Comparison of ENCODE assay signal across 29 cellular contexts in the genomic region with DNA sequence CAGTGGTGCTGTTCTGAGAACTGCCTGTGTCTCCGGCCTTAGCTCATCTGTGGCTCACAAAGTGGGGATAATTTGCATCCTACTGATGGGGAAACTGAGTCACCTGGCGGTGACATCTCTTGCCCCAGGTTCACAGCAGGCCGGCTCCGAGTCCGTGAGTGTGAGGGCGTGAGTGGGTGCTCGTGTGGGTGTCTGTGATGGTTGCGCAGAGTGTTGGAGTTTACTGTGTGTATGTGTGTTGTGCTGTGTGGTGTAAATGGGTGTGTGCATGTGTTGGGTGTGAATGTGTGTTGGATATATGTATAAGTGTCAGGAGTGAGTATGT.
DNase-seq lines count a peak whose midpoint lies in the region; ATAC-seq, FAIRE-seq and TF ChIP-seq lines count a peak whose summit lies in the region.
"Had no signal": no experiment of that assay in that cellular context is flagged by ENCODE, and none has a peak within 500 bp of the region (broad histone marks: within the 10 kb centered on the region; RNA-seq: fewer than 3 reads in every experiment).

No MANE protein-coding gene starts in this region.

- no peak overlapping the region for H2BK5ac ChIP-seq in neuronal stem cell (ENCODE audit: low read length)

- H3K23ac ChIP-seq in neuronal stem cell (ENCODE audit: low read depth, low read length, poor library complexity): peak overlapping the region; percentile 14

- H2BK15ac ChIP-seq in neuronal stem cell (ENCODE audit: low read length): no peak overlapping the region

- H3K18ac ChIP-seq in neuronal stem cell (ENCODE audit: low read length): no peak overlapping the region

- H3K9ac ChIP-seq in neuronal stem cell (ENCODE audit: low read depth, low read length, poor library complexity): no peak overlapping the region
- H3K9ac ChIP-seq: GM23248 had no signal

- H3K79me1 ChIP-seq in neuronal stem cell (ENCODE audit: low read depth, low read length): peaks cover 4% of the 10 kb centered on the region

- H2BK120ac ChIP-seq in neuronal stem cell (ENCODE audit: low read depth, low read length): no peak overlapping the region

- no peak overlapping the region for H3K4me2 ChIP-seq in neuronal stem cell (ENCODE audit: insufficient read depth, low read length, poor library complexity, severe bottlenecking)

- DNase-seq in RWPE1 (ENCODE audit: low spot score) (no peak), endothelial cell (ENCODE audit: low spot score) (no peak), neuronal stem cell (ENCODE audit: low spot score) (no peak), GM12892 (ENCODE audit: insufficient read length) (no peak), foreskin keratinocyte (no peak)
- DNase-seq in activated CD8-positive, alpha-beta memory T cell treated with anti-CD3 and anti-CD28 coated beads, Interleukin-2, amount 50 U/mL, for 4 hours: no peak
- DNase-seq: activated CD4-positive, alpha-beta memory T cell treated with anti-CD3 and anti-CD28 coated beads for 36 hours; activated naive CD4-positive, alpha-beta T cell; adrenal gland; body of pancreas; C1 segment of cervical spinal cord; dorsolateral prefrontal cortex; GF-D8; GM23248; HFFc6; hypothalamus; mesenchymal stem cell; NCI-H510A; psoas muscle; RPMI8226; stimulated activated CD4-positive, alpha-beta T cell treated with anti-CD3 and anti-CD28 coated beads, Interleukin-12 subunit alpha, Interleukin-12 subunit beta, amount 100 ng/mL, for 4 hours; stimulated activated CD4-positive, alpha-beta T cell treated with anti-CD3 and anti-CD28 coated beads, Interleukin-4, amount 100 ng/mL, for 24 hours; T-helper 1 cell had no signal

- ATAC-seq in HG02678 (IDR thresholded peaks at IDR 0.05; ENCODE audit: unreplicated experiment): no peak
- no peak for ATAC-seq in foreskin keratinocyte
- ATAC-seq: activated CD4-positive, CD25-positive, alpha-beta regulatory T cell treated with anti-CD3 and anti-CD28 coated beads, Interleukin-2, amount 50 U/mL, for 24 hours; body of pancreas had no signal

- no peak overlapping the region for H3K14ac ChIP-seq in neuronal stem cell (ENCODE audit: low read length)

- POLR2A ChIA-PET in RWPE1 (lab: Yijun Ruan, JAX; ENCODE audit: low non-redundant PET): no interaction called here

- H3K27ac ChIP-seq in C4-2B (peak overlapping the region; percentile 93), RWPE1 (peak overlapping the region; percentile 96), neuronal stem cell (replicated peaks; ENCODE audit: low read length) (no peak overlapping the region), foreskin keratinocyte (no peak overlapping the region)
- H3K27ac ChIP-seq: adrenal gland, dorsolateral prefrontal cortex, GM23248, psoas muscle, tibial nerve had no signal

- H3K27me3 Mint-ChIP-seq in endothelial cell (ENCODE audit: unreplicated experiment): peaks cover 15% of the 10 kb centered on the region
- H3K27me3 Mint-ChIP-seq: activated CD4-positive, alpha-beta memory T cell treated with anti-CD3 and anti-CD28 coated beads for 36 hours had no signal

- H3K36me3 ChIP-seq in neuronal stem cell (replicated peaks in 1 of 2; ENCODE audit: control insufficient read depth in 2 of 2, insufficient read depth in 2 of 2, low read length in 2 of 2): no peaks in the 10 kb centered on the region
- H3K36me3 ChIP-seq: adrenal gland, sigmoid colon, tibial nerve had no signal

- no peak for TF ChIP-seq CTCF in C4-2B (conservative IDR thresholded peaks at IDR 0.05)
- TF ChIP-seq CTCF in RWPE1 (conservative IDR thresholded peaks at IDR 0.05; ENCODE audit: low read depth): no peak
- no peak for TF ChIP-seq CTCF in endothelial cell (IDR thresholded peaks at IDR 0.05; ENCODE audit: unreplicated experiment)
- TF ChIP-seq CTCF in foreskin keratinocyte (conservative IDR thresholded peaks at IDR 0.05): no peak

- no peak overlapping the region for H3K4ac ChIP-seq in neuronal stem cell (ENCODE audit: low read length)

- no peak overlapping the region for H2AFZ ChIP-seq in neuronal stem cell (ENCODE audit: low read length)
- H2AFZ ChIP-seq: GM23248 had no signal

- no peak overlapping the region for H2AK5ac ChIP-seq in neuronal stem cell (ENCODE audit: low read depth, low read length)

- H3K4me1 ChIP-seq in neuronal stem cell (ENCODE audit: control insufficient read depth in 2 of 2, insufficient read depth in 1 of 2, low read depth in 1 of 2, low read length in 2 of 2) (peaks cover 22 to 52% of the 10 kb centered on the region in 2 donors), foreskin keratinocyte (peaks cover 16% of the 10 kb centered on the region)
- H3K4me1 ChIP-seq: psoas muscle had no signal

- H3K27me3 ChIP-seq in neuronal stem cell (ENCODE audit: control insufficient read depth in 3 of 3, insufficient read depth in 3 of 3, low read depth in 1 of 3, low read length in 3 of 3) (peaks cover 0 to 23% (median 6%) of the 10 kb centered on the region in 3 experiments), foreskin keratinocyte (peaks cover 9% of the 10 kb centered on the region)
- H3K27me3 ChIP-seq: adrenal gland, body of pancreas, sigmoid colon, tibial nerve had no signal

- peak overlapping the region; percentile 44 for H3K27ac Mint-ChIP-seq in endothelial cell (ENCODE audit: unreplicated experiment)
- H3K27ac Mint-ChIP-seq: activated CD4-positive, alpha-beta memory T cell treated with anti-CD3 and anti-CD28 coated beads for 36 hours; HFFc6 had no signal

- no CpG with 5 or more reads among the region's 8 CpGs for WGBS in neuronal stem cell (ENCODE audit: extremely low coverage in 2 of 2, insufficient read length in 2 of 2, insufficient replicate concordance in 1 of 2), 2 donors

- H3K4me3 ChIP-seq in neuronal stem cell (ENCODE audit: low read length in 2 of 2): no peak overlapping the region
- H3K4me3 ChIP-seq: adrenal gland, body of pancreas, dorsolateral prefrontal cortex, GM23248, psoas muscle, sigmoid colon, tibial nerve had no signal

- no peak overlapping the region for H4K8ac ChIP-seq in neuronal stem cell (ENCODE audit: low read depth, low read length)

- peaks cover 8% of the 10 kb centered on the region for H3K36me3 Mint-ChIP-seq in endothelial cell (ENCODE audit: low read depth, unreplicated experiment)
- H3K36me3 Mint-ChIP-seq: activated CD4-positive, alpha-beta memory T cell treated with anti-CD3 and anti-CD28 coated beads for 36 hours had no signal

- peaks cover 10% of the 10 kb centered on the region for H3K4me1 Mint-ChIP-seq in endothelial cell (ENCODE audit: unreplicated experiment)

- FAIRE-seq in GM12892 (lab: Jason Lieb, UNC): no peak
- FAIRE-seq: endometrium had no signal

- no peak overlapping the region for H2BK12ac ChIP-seq in neuronal stem cell (ENCODE audit: low read length)

- no peak for TF ChIP-seq POLR2A in GM12892 (IDR thresholded peaks at IDR 0.05; ENCODE audit: low read depth, low read length)

- CTCF ChIA-PET in RWPE1 (lab: Yijun Ruan, JAX): interaction anchor here (0.6 kb wide), 1 partner anchor 103 kb away, joined by 3 read pairs; no protein-coding TSS in a partner anchor

- peaks cover 0 to 8% of the 10 kb centered on the region in 2 donors for H3K9me3 ChIP-seq in neuronal stem cell (replicated peaks in 1 of 2; ENCODE audit: control insufficient read depth in 2 of 2, insufficient read depth in 1 of 2, low read depth in 1 of 2, low read length in 2 of 2)
- H3K9me3 ChIP-seq: adrenal gland, body of pancreas, psoas muscle, sigmoid colon, tibial nerve had no signal

- H3K9me3 Mint-ChIP-seq in endothelial cell (ENCODE audit: unreplicated experiment): no peaks in the 10 kb centered on the region
- H3K9me3 Mint-ChIP-seq: activated CD4-positive, alpha-beta memory T cell treated with anti-CD3 and anti-CD28 coated beads for 36 hours; HFFc6 had no signal

- peak overlapping the region; percentile 16 for H3K4me3 Mint-ChIP-seq in endothelial cell (ENCODE audit: unreplicated experiment)
- H3K4me3 Mint-ChIP-seq: activated CD4-positive, alpha-beta memory T cell treated with anti-CD3 and anti-CD28 coated beads for 36 hours; HFFc6 had no signal

- H4K91ac ChIP-seq in neuronal stem cell (ENCODE audit: low read depth, low read length, poor library complexity): peak overlapping the region; percentile 7

Comparison
In these comparisons a context has a peak if more than half of its experiments do, and no peak if none do; other contexts are left out.
1. H3K27ac ChIP-seq: peak in C4-2B (single experiment) and RWPE1 (single experiment); none in neuronal stem cell (single experiment) and foreskin keratinocyte (single experiment).